Comparison of ENCODE assay signal across 14 cellular contexts in genomic region chr12:45893240-45893639, GRCh38.
DNase-seq lines count a peak whose midpoint lies in the region; FAIRE-seq and TF ChIP-seq lines count a peak whose summit lies in the region.
"Had no signal": no experiment of that assay in that cellular context is flagged by ENCODE, and none has a peak within 500 bp of the region (broad histone marks: within the 10 kb centered on the region; RNA-seq: fewer than 3 reads in every experiment).

No MANE protein-coding gene starts in this region.

- H3K4me3 ChIP-seq in breast epithelium (no peak overlapping the region), foreskin fibroblast (ENCODE audit: low read depth in 1 of 2, low read length in 2 of 2) (no peak overlapping the region), Caco-2 (ENCODE audit: low read depth, low read length) (no peak overlapping the region)
- H3K4me3 ChIP-seq: ascending aorta had no signal

- TF ChIP-seq POLR2A in breast epithelium (IDR thresholded peaks at IDR 0.05), result no peak

- H3K27ac Mint-ChIP-seq in MCF 10A (ENCODE audit: low read depth, unreplicated experiment), result peak overlapping the region; percentile 55
- H3K27ac Mint-ChIP-seq in Caco-2 (ENCODE audit: unreplicated experiment), result no peak overlapping the region
- H3K27ac Mint-ChIP-seq: activated CD4-positive, alpha-beta memory T cell treated with anti-CD3 and anti-CD28 coated beads for 36 hours had no signal

- no peaks in the 10 kb centered on the region for H3K4me1 Mint-ChIP-seq in MCF 10A (ENCODE audit: insufficient read depth, unreplicated experiment)
- H3K4me1 Mint-ChIP-seq in Caco-2 (ENCODE audit: low read depth, unreplicated experiment), result no peaks in the 10 kb centered on the region

- no peaks in the 10 kb centered on the region for H3K4me1 ChIP-seq in breast epithelium
- no peaks in the 10 kb centered on the region for H3K4me1 ChIP-seq in Caco-2
- H3K4me1 ChIP-seq: ascending aorta had no signal

- H3K36me3 ChIP-seq in breast epithelium (no peaks in the 10 kb centered on the region), Caco-2 (ENCODE audit: control insufficient read depth, insufficient read depth, low read length) (peaks cover 3% of the 10 kb centered on the region)

- H3K27me3 ChIP-seq in breast epithelium (no peaks in the 10 kb centered on the region), Caco-2 (replicated peaks; ENCODE audit: control insufficient read depth, insufficient read depth, low read length) (no peaks in the 10 kb centered on the region)
- H3K27me3 ChIP-seq: ascending aorta had no signal

- POLR2A ChIA-PET in MCF 10A (lab: Yijun Ruan, JAX), result interaction anchor here (0.7 kb wide), 2 partner anchors 21 to 166 kb away, joined by 3 read pairs; no protein-coding TSS in a partner anchor
- POLR2A ChIA-PET in Caco-2 (lab: Charles Lee), result no interaction called here

- intact Hi-C loops in MCF 10A (cut with micrococcal nuclease), result loop anchor here (10.0 kb wide), 1 partner anchor 128 kb away; no protein-coding TSS in a partner anchor
- intact Hi-C loops in breast epithelium (cut with DNase I; ENCODE audit: low total_unique reads), result loop anchor here (5.0 kb wide), 1 partner anchor 61 kb away; no protein-coding TSS in a partner anchor
- intact Hi-C loops in Caco-2 (cut with micrococcal nuclease; ENCODE audit: unreplicated experiment), result no loop called here

- CTCF ChIA-PET in MCF 10A (lab: Yijun Ruan, JAX) (interaction anchor here (0.7 to 1.1 kb wide), 4 partner anchors 11 to 112 kb away, joined by 3 to 4 read pairs (median 3); no protein-coding TSS in a partner anchor), Caco-2 (lab: Charles Lee) (no interaction called here)

- H3K4me3 Mint-ChIP-seq in MCF 10A (ENCODE audit: unreplicated experiment) (no peak overlapping the region), Caco-2 (ENCODE audit: unreplicated experiment) (no peak overlapping the region)
- H3K4me3 Mint-ChIP-seq: activated CD4-positive, alpha-beta memory T cell treated with anti-CD3 and anti-CD28 coated beads for 36 hours had no signal

- H3K9me3 Mint-ChIP-seq in MCF 10A (ENCODE audit: unreplicated experiment) (no peaks in the 10 kb centered on the region), Caco-2 (ENCODE audit: unreplicated experiment) (no peaks in the 10 kb centered on the region)
- H3K9me3 Mint-ChIP-seq: activated CD4-positive, alpha-beta memory T cell treated with anti-CD3 and anti-CD28 coated beads for 36 hours had no signal

- H3K36me3 Mint-ChIP-seq in MCF 10A (ENCODE audit: insufficient read depth, unreplicated experiment) (peaks cover 35% of the 10 kb centered on the region), Caco-2 (ENCODE audit: insufficient read depth, unreplicated experiment) (peaks cover 47% of the 10 kb centered on the region)

- FAIRE-seq in urothelium cell line (lab: Jason Lieb, UNC), result no peak
- FAIRE-seq: GM18507 had no signal

- TF ChIP-seq CTCF in MCF 10A (IDR thresholded peaks at IDR 0.05; ENCODE audit: unreplicated experiment) (peak; percentile 7), breast epithelium (IDR thresholded peaks at IDR 0.05) (no peak), foreskin fibroblast (IDR thresholded peaks at IDR 0.05; ENCODE audit: low read depth, low read length) (peak; percentile 11), Caco-2 (IDR thresholded peaks at IDR 0.05; ENCODE audit: insufficient read depth in 1 of 2, low read depth in 1 of 2, low read length in 1 of 2, severe bottlenecking in 1 of 2, unreplicated experiment in 1 of 2) (peak in 1 of 2 experiments; percentile 22)

- DNase-seq in MCF 10A (ENCODE audit: unreplicated experiment), result no peak
- DNase-seq in breast epithelium (ENCODE audit: low spot score in 2 of 2), result no peak
- peak; percentile 5 for DNase-seq in RPMI7951 (ENCODE audit: low read depth)
- peak in 1 of 2 donors; percentile 8 for DNase-seq in foreskin fibroblast
- peak; percentile 14 for DNase-seq in urothelium cell line (ENCODE audit: low spot score)
- DNase-seq in NCI-H128 (lab: John Stamatoyannopoulos, UW; ENCODE audit: unreplicated experiment), result no peak
- DNase-seq in Caco-2, result no peak
- DNase-seq in stimulated activated CD4-positive, alpha-beta T cell treated with anti-CD3 and anti-CD28 coated beads, Interleukin-1b, Interleukin-23, amount 100 ng/mL, for 48 hours, result no peak
- DNase-seq: activated CD4-positive, alpha-beta memory T cell treated with anti-CD3 and anti-CD28 coated beads for 36 hours; NCI-H2081; SIG-M5; stimulated activated naive CD4-positive, alpha-beta T cell treated with Interleukin-2 at 50 U/mL for 16 hours had no signal

- BruUV-seq in MCF 10A (replicated peaks; lab: Mats Ljungman, UMichigan), result no TSS peak
- no TSS peak for BruUV-seq in Caco-2 (replicated peaks; lab: Mats Ljungman, UMichigan)

- H3K27me3 Mint-ChIP-seq in MCF 10A (ENCODE audit: insufficient read depth, unreplicated experiment) (no peaks in the 10 kb centered on the region), Caco-2 (ENCODE audit: insufficient read depth, unreplicated experiment) (no peaks in the 10 kb centered on the region)
- H3K27me3 Mint-ChIP-seq: activated CD4-positive, alpha-beta memory T cell treated with anti-CD3 and anti-CD28 coated beads for 36 hours had no signal

- H3K9me3 ChIP-seq in breast epithelium, result no peaks in the 10 kb centered on the region
- no peaks in the 10 kb centered on the region for H3K9me3 ChIP-seq in Caco-2
- H3K9me3 ChIP-seq: ascending aorta had no signal

- no peak overlapping the region for H3K27ac ChIP-seq in breast epithelium
- H3K27ac ChIP-seq: ascending aorta had no signal

Comparison
In these comparisons a context has a peak if more than half of its experiments do, and no peak if none do; other contexts are left out.
1. CTCF ChIP-seq: peak in MCF 10A (single experiment) and foreskin fibroblast (single experiment); none in breast epithelium (0 of 3).
2. DNase-seq: peak in RPMI7951 (single experiment) and urothelium cell line (single experiment); none in MCF 10A (single experiment), breast epithelium (0 of 2), NCI-H128 (single experiment), Caco-2 (0 of 2) and stimulated activated CD4-positive, alpha-beta T cell treated with anti-CD3 and anti-CD28 coated beads, Interleukin-1b, Interleukin-23, amount 100 ng/mL, for 48 hours (single experiment).